1 cellular context compared by ENCODE assay signal in genomic region chr11:112268406-112268805, GRCh38.
TF ChIP-seq lines count a peak whose summit lies in the region.

No MANE protein-coding gene starts in this region.

TF ChIP-seq in HepG2, 621 proteins besides CTCF, POLR2A, EP300 and RAD21 (continued from another document):
- TF ChIP-seq ZBTB40 (IDR thresholded peaks at IDR 0.05), result no peak
- TF ChIP-seq ZBTB40 (CRISPR knock-in tag; IDR thresholded peaks at IDR 0.05), result no peak
- TF ChIP-seq ZEB1 (IDR thresholded peaks at IDR 0.05; ENCODE audit: insufficient replicate concordance, low read depth), result no peak
- no peak for TF ChIP-seq IRF2 (CRISPR knock-in tag; IDR thresholded peaks at IDR 0.05)
- TF ChIP-seq ATRX (CRISPR knock-in tag; IDR thresholded peaks at IDR 0.05; ENCODE audit: borderline replicate concordance), result no peak
- TF ChIP-seq KLF13 (CRISPR knock-in tag; IDR thresholded peaks at IDR 0.05), result no peak
- TF ChIP-seq LRRFIP1 (CRISPR knock-in tag; conservative IDR thresholded peaks at IDR 0.05), result no peak
